11 cellular contexts compared by ENCODE assay signal in the genomic region with DNA sequence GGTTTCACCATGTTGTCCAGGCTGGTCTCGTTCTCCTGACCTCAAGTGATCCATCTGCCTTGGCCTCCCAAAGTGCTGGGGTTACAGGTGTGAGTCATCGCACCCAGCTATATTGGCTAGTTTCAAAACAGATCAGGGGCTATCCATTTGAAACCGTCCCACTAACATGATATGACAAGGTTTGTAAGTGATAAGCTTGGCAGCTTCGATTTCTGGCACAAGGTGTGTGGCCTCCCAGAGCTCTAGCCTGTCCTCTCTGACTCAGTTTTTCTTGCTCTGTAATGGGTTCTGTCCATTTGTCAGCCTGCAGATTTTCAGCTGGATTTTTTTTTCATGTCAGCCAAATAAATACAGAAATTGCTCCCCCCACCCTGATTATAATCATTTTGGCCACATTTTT. TPM values are rescaled to one million over a fixed set of nuclear protein-coding genes. Genes with fewer than 3 reads are reported as not detected.
A peak's percentile ranks its signal among the peaks of the same experiment; 100 is the strongest.
DNase-seq lines count a peak whose midpoint lies in the region; ATAC-seq and TF ChIP-seq lines count a peak whose summit lies in the region.
"Had no signal": no experiment of that assay in that cellular context is flagged by ENCODE, and none has a peak within 500 bp of the region (broad histone marks: within the 10 kb centered on the region; RNA-seq: fewer than 3 reads in every experiment).

No MANE protein-coding gene starts in this region.

- DNase-seq in GM13977 (ENCODE audit: low spot score), result peak; percentile 45
- peak; percentile 43 to 51 for DNase-seq in activated T-cell treated with anti-CD3 and anti-CD28 coated beads, Interleukin-2, amount 50 U/mL, for 72 hours
- DNase-seq in mesendoderm, result no peak
- DNase-seq in upper lobe of left lung, result no peak
- no peak for DNase-seq in Right ventricle myocardium inferior (ENCODE audit: missing footprints)
- DNase-seq: activated B cell treated with CpG ODN at 0.5 μM for 24 hours had no signal

- H3K9me3 Mint-ChIP-seq in activated T-cell treated with anti-CD3 and anti-CD28 coated beads, Interleukin-2, amount 50 U/mL, for 72 hours, result no peaks in the 10 kb centered on the region

- no peak overlapping the region for H2AK5ac ChIP-seq in mesendoderm (ENCODE audit: low read length)

- intact Hi-C loops in Right ventricle myocardium inferior (cut with DNase I), result no loop called here

- no peak overlapping the region for H4K5ac ChIP-seq in mesendoderm (ENCODE audit: low read length)

- H3K4ac ChIP-seq in mesendoderm (ENCODE audit: low read depth, low read length), result no peak overlapping the region

- H3K79me1 ChIP-seq in mesendoderm (ENCODE audit: low read length), result no peaks in the 10 kb centered on the region

- H3K79me2 ChIP-seq in mesendoderm (ENCODE audit: control insufficient read depth, insufficient read depth, low read length), result no peaks in the 10 kb centered on the region

- no peak overlapping the region for H3K56ac ChIP-seq in mesendoderm (ENCODE audit: low read length)

- no peak overlapping the region for H2BK120ac ChIP-seq in mesendoderm (ENCODE audit: low read depth, low read length)

- H3K27ac Mint-ChIP-seq in activated T-cell treated with anti-CD3 and anti-CD28 coated beads, Interleukin-2, amount 50 U/mL, for 72 hours, result peak overlapping the region; percentile 85
- H3K27ac Mint-ChIP-seq: activated B cell treated with CpG ODN at 0.5 μM for 24 hours; stimulated activated naive CD8-positive, alpha-beta T cell treated with anti-CD3 and anti-CD28 coated beads, Interleukin-15, Interleukin-2, amounts not matched to agents 100 ng/mL and 50 ng/mL, for 24 hours had no signal

- in situ Hi-C loops in GM13977 (cut with MboI; ENCODE audit: low pct_unique_long_range_greater_than_20kb, low sequenced_read_pairs, unreplicated experiment), result no loop called here

- H2BK15ac ChIP-seq in mesendoderm (replicated peaks; ENCODE audit: low read depth), result no peak overlapping the region

- H3K4me1 ChIP-seq in mesendoderm (ENCODE audit: control insufficient read depth, low read depth, low read length) (no peaks in the 10 kb centered on the region), upper lobe of left lung (no peaks in the 10 kb centered on the region)

- no peak overlapping the region for H3K23ac ChIP-seq in mesendoderm (ENCODE audit: low read length)

- H2BK5ac ChIP-seq in mesendoderm (ENCODE audit: low read length), result no peak overlapping the region

- H3K9ac ChIP-seq in mesendoderm (ENCODE audit: low read length), result no peak overlapping the region

- H3K36me3 ChIP-seq in mesendoderm (ENCODE audit: control insufficient read depth, insufficient read depth, low read length) (no peaks in the 10 kb centered on the region), upper lobe of left lung (no peaks in the 10 kb centered on the region)

- no peaks in the 10 kb centered on the region for H3K27me3 ChIP-seq in mesendoderm (ENCODE audit: insufficient read depth, low read length, poor library complexity)
- no peaks in the 10 kb centered on the region for H3K27me3 ChIP-seq in upper lobe of left lung

- H3K27me3 Mint-ChIP-seq in activated T-cell treated with anti-CD3 and anti-CD28 coated beads, Interleukin-2, amount 50 U/mL, for 72 hours (ENCODE audit: low read depth), result no peaks in the 10 kb centered on the region
- H3K27me3 Mint-ChIP-seq: stimulated activated naive CD8-positive, alpha-beta T cell treated with anti-CD3 and anti-CD28 coated beads, Interleukin-15, Interleukin-2, amounts not matched to agents 100 ng/mL and 50 ng/mL, for 24 hours had no signal

- H3K4me3 ChIP-seq in mesendoderm (ENCODE audit: low read length) (no peak overlapping the region), upper lobe of left lung (no peak overlapping the region)

- H3K27ac ChIP-seq in mesendoderm (ENCODE audit: low read depth, low read length) (no peak overlapping the region), upper lobe of left lung (no peak overlapping the region)

- no peaks in the 10 kb centered on the region for H3K36me3 Mint-ChIP-seq in activated T-cell treated with anti-CD3 and anti-CD28 coated beads, Interleukin-2, amount 50 U/mL, for 72 hours (ENCODE audit: insufficient read depth in 2 of 2)
- H3K36me3 Mint-ChIP-seq: brain had no signal

- peak overlapping the region; percentile 52 to 64 for H3K4me3 Mint-ChIP-seq in activated T-cell treated with anti-CD3 and anti-CD28 coated beads, Interleukin-2, amount 50 U/mL, for 72 hours
- H3K4me3 Mint-ChIP-seq: activated B cell treated with CpG ODN at 0.5 μM for 24 hours, brain had no signal

- H4K8ac ChIP-seq in mesendoderm (ENCODE audit: low read depth, low read length), result no peak overlapping the region

- peaks cover 0 to 3% (median 0%) of the 10 kb centered on the region in 4 donors for H3K9me3 ChIP-seq in upper lobe of left lung

- H3K4me1 Mint-ChIP-seq in activated T-cell treated with anti-CD3 and anti-CD28 coated beads, Interleukin-2, amount 50 U/mL, for 72 hours (ENCODE audit: low read depth), result peaks cover 62% of the 10 kb centered on the region

- H3K4me2 ChIP-seq in mesendoderm (ENCODE audit: low read length), result no peak overlapping the region

- no peak overlapping the region for H3K18ac ChIP-seq in mesendoderm (ENCODE audit: low read length)

- no peak for TF ChIP-seq EP300 in upper lobe of left lung (IDR thresholded peaks at IDR 0.05)

- no peak for TF ChIP-seq CTCF in GM13977 (IDR thresholded peaks at IDR 0.05; ENCODE audit: extremely low read depth, insufficient read depth, missing control alignments)
- no peak for TF ChIP-seq CTCF in upper lobe of left lung (IDR thresholded peaks at IDR 0.05)

- WGBS in mesendoderm (ENCODE audit: extremely low coverage, insufficient coverage, low lambda C conversion rate), result no CpG with 5 or more reads among the region's 4 CpGs
- WGBS in upper lobe of left lung, 2 donors, result 75 to 87% methylated on average over 4 of the region's 4 CpGs

- ATAC-seq in GM19372 (IDR thresholded peaks at IDR 0.05; ENCODE audit: low read depth, unreplicated experiment) (peak; percentile 47), HG03135 (IDR thresholded peaks at IDR 0.05; ENCODE audit: unreplicated experiment) (peak; percentile 47), upper lobe of left lung (ENCODE audit: low FRiP score in 2 of 2) (no peak), GM21367 (IDR thresholded peaks at IDR 0.05; ENCODE audit: unreplicated experiment) (no peak), Right ventricle myocardium inferior (no peak)
- ATAC-seq in activated T-cell treated with anti-CD3 and anti-CD28 coated beads, Interleukin-2, amount 50 U/mL, for 72 hours (replicated peaks in 1 of 2), result peak; percentile 76 to 80

- TF ChIP-seq POLR2A in upper lobe of left lung (IDR thresholded peaks at IDR 0.05), result no peak

RNA-seq across cellular contexts. Expression of gene TENT4B, which starts 31.8 kb away (rescaled TPM):
- 10 to 100 TPM; 27.5 to 29.0 TPM for total RNA-seq in activated T-cell treated with anti-CD3 and anti-CD28 coated beads, Interleukin-2, amount 50 U/mL, for 72 hours
- polyA plus RNA-seq in mesendoderm (2013, experiment 1 of 2), result 10.7 TPM
- 10.4 TPM for polyA plus RNA-seq in mesendoderm (2013, experiment 2 of 2)
- total RNA-seq in upper lobe of left lung (10 to 100 TPM in 3 of 6 donors, 1 to 10 TPM in 3; 7.2 to 19.2 (median 10.6) TPM), Right ventricle myocardium inferior (7.8 TPM)

RNA-seq across cellular contexts. Expression of gene HEATR3, which starts 55.5 kb away (rescaled TPM):
- total RNA-seq in activated T-cell treated with anti-CD3 and anti-CD28 coated beads, Interleukin-2, amount 50 U/mL, for 72 hours, result 10 to 100 TPM; 19.5 to 19.6 TPM
- polyA plus RNA-seq in mesendoderm (2013, experiment 1 of 2), result 16.3 TPM
- polyA plus RNA-seq in mesendoderm (2013, experiment 2 of 2), result 17.4 TPM
- 10 to 100 TPM; 15.0 to 59.7 (median 25.1) TPM for total RNA-seq in upper lobe of left lung
- 10.1 TPM for total RNA-seq in Right ventricle myocardium inferior

Comparison
In these comparisons a context has a peak if more than half of its experiments do, and no peak if none do; other contexts are left out.
1. DNase-seq: peak in GM13977 (single experiment) and activated T-cell treated with anti-CD3 and anti-CD28 coated beads, Interleukin-2, amount 50 U/mL, for 72 hours (2 of 2); none in mesendoderm (single experiment), upper lobe of left lung (0 of 2) and Right ventricle myocardium inferior (single experiment).
2. ATAC-seq: peak in GM19372 (single experiment), HG03135 (single experiment) and activated T-cell treated with anti-CD3 and anti-CD28 coated beads, Interleukin-2, amount 50 U/mL, for 72 hours (2 of 2); none in upper lobe of left lung (0 of 2), GM21367 (single experiment) and Right ventricle myocardium inferior (single experiment).